Comparison of ENCODE assay signal across 18 cellular contexts in the genomic region with DNA sequence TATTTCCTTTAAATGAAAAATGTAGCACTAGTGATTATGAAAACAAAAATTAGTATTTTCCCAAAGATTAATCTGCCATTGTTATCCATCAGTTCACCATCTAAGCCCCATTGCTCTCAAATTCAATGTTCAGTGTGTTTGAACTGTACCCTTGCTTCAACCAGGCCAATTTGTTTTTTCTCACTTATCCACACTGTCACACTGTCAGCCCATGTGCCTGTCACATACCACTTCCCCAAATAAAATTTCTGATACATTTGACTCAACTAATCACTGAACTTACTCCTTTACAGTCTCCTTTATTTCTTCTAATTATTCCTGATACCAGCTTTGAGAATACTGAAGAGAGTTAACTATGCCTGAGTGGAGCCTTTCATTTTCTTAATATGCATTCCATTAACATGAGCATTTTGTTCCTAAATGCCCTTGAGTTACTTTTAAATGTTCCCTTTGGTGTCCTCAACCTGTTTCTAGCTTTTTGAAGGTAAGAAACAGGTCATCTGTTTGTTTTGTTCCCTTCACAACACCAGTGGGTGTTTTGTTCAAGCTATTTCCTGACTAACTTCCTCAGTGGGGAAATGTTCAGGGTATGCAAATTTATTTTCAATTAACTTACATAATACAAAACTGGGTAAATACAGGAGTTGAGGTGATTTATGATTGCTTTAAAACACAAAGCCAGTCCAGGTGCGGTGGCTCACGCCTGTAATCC.
DNase-seq lines count a peak whose midpoint lies in the region; ATAC-seq and TF ChIP-seq lines count a peak whose summit lies in the region.
"Had no signal": no experiment of that assay in that cellular context is flagged by ENCODE, and none has a peak within 500 bp of the region (broad histone marks: within the 10 kb centered on the region; RNA-seq: fewer than 3 reads in every experiment).

No MANE protein-coding gene starts in this region.

- peaks cover 1% of the 10 kb centered on the region for H3K27me3 Mint-ChIP-seq in IgD-negative memory B cell
- H3K27me3 Mint-ChIP-seq in activated B cell treated with CpG ODN at 0.5 μM for 24 hours = no peaks in the 10 kb centered on the region
- no peaks in the 10 kb centered on the region for H3K27me3 Mint-ChIP-seq in activated naive CD4-positive, alpha-beta T cell treated with anti-CD3 and anti-CD28 coated beads for 36 hours (ENCODE audit: low read depth)
- no peaks in the 10 kb centered on the region for H3K27me3 Mint-ChIP-seq in GM23338 (ENCODE audit: insufficient read depth, low read depth, poor library complexity)
- H3K27me3 Mint-ChIP-seq: CD4-positive, alpha-beta T cell had no signal

- no peaks in the 10 kb centered on the region for H3K9me2 ChIP-seq in GM23338 (ENCODE audit: insufficient read depth)

- ATAC-seq in activated B cell treated with CpG ODN at 0.5 μM for 24 hours (ENCODE audit: low read depth) (no peak), GM21723 (IDR thresholded peaks at IDR 0.05; ENCODE audit: unreplicated experiment) (no peak), GM23338 (no peak)
- ATAC-seq: HCT116 had no signal

- H3F3A ChIP-seq in GM23338 (replicated peaks; ENCODE audit: low read depth) = no peaks in the 10 kb centered on the region

- no peak overlapping the region for H3K27ac ChIP-seq in GM23338 (ENCODE audit: low read depth)
- H3K27ac ChIP-seq: C4-2B had no signal

- H3K36me3 Mint-ChIP-seq in IgD-negative memory B cell (no peaks in the 10 kb centered on the region), activated B cell treated with CpG ODN at 0.5 μM for 24 hours (ENCODE audit: low read depth) (no peaks in the 10 kb centered on the region), GM23338 (ENCODE audit: low read depth) (peaks cover 7% of the 10 kb centered on the region; the same call in 2 of the 3 replicates)
- peaks cover 3% of the 10 kb centered on the region for H3K36me3 Mint-ChIP-seq in activated naive CD4-positive, alpha-beta T cell treated with anti-CD3 and anti-CD28 coated beads for 36 hours (ENCODE audit: low read depth)

- no peak for TF ChIP-seq CTCF in activated B cell treated with CpG ODN at 0.5 μM for 24 hours (IDR thresholded peaks at IDR 0.05)
- TF ChIP-seq CTCF in GM23338 (conservative IDR thresholded peaks at IDR 0.05; ENCODE audit: low read depth in 2 of 2) = no peak

- no peak overlapping the region for H3K4me2 ChIP-seq in GM23338

- H2AFZ ChIP-seq in GM23338 = no peak overlapping the region

- H3K27ac Mint-ChIP-seq in IgD-negative memory B cell = peak overlapping the region; percentile 36 to 82 (median 82)
- H3K27ac Mint-ChIP-seq in activated B cell treated with CpG ODN at 0.5 μM for 24 hours = peak overlapping the region; percentile 64
- no peak overlapping the region for H3K27ac Mint-ChIP-seq in activated naive CD4-positive, alpha-beta T cell treated with anti-CD3 and anti-CD28 coated beads for 36 hours
- no peak overlapping the region for H3K27ac Mint-ChIP-seq in GM23338
- H3K27ac Mint-ChIP-seq: CD4-positive, alpha-beta T cell; HFFc6 had no signal

- no peak overlapping the region for H3K4me3 ChIP-seq in GM23338

- DNase-seq in activated B cell treated with CpG ODN at 0.5 μM for 24 hours (no peak), dermis blood vessel endothelial cell (peak; percentile 34), renal cortical epithelial cell (ENCODE audit: low read depth) (peak; percentile 58), GM23338 (ENCODE audit: low spot score) (no peak)
- DNase-seq in activated naive CD4-positive, alpha-beta T cell treated with anti-CD3 and anti-CD28 coated beads for 36 hours = no peak
- DNase-seq: ACHN; Caco-2; CD4-positive, alpha-beta T cell; DMS79; GDM1; GOT3; H7; HFFc6; IMR-90 had no signal

- no peaks in the 10 kb centered on the region for H4K20me1 ChIP-seq in GM23338 (replicated peaks; ENCODE audit: insufficient read depth)

- H3K4me3 Mint-ChIP-seq in IgD-negative memory B cell = peak overlapping the region in 2 of 4 donors; percentile 38 to 59
- H3K4me3 Mint-ChIP-seq in activated B cell treated with CpG ODN at 0.5 μM for 24 hours = no peak overlapping the region
- H3K4me3 Mint-ChIP-seq in activated naive CD4-positive, alpha-beta T cell treated with anti-CD3 and anti-CD28 coated beads for 36 hours = no peak overlapping the region
- no peak overlapping the region for H3K4me3 Mint-ChIP-seq in GM23338
- H3K4me3 Mint-ChIP-seq: CD4-positive, alpha-beta T cell; HFFc6 had no signal

- POLR2A ChIA-PET in activated B cell treated with CpG ODN at 0.5 μM for 24 hours (lab: Charles Lee) = no interaction called here

- H3K4me1 Mint-ChIP-seq in IgD-negative memory B cell (peaks cover 7 to 14% (median 9%) of the 10 kb centered on the region in 3 donors), activated B cell treated with CpG ODN at 0.5 μM for 24 hours (peaks cover 16% of the 10 kb centered on the region), GM23338 (no peaks in the 10 kb centered on the region)
- no peaks in the 10 kb centered on the region for H3K4me1 Mint-ChIP-seq in activated naive CD4-positive, alpha-beta T cell treated with anti-CD3 and anti-CD28 coated beads for 36 hours (ENCODE audit: low read depth)

- no peaks in the 10 kb centered on the region for H3K79me2 ChIP-seq in GM23338 (replicated peaks; ENCODE audit: insufficient read depth)

- no peaks in the 10 kb centered on the region for H3K4me1 ChIP-seq in GM23338 (ENCODE audit: insufficient read depth)

- peaks cover 0 to 5% (median 2%) of the 10 kb centered on the region in 3 donors for H3K9me3 Mint-ChIP-seq in IgD-negative memory B cell
- H3K9me3 Mint-ChIP-seq in activated B cell treated with CpG ODN at 0.5 μM for 24 hours = no peaks in the 10 kb centered on the region
- peaks cover 5% of the 10 kb centered on the region for H3K9me3 Mint-ChIP-seq in activated naive CD4-positive, alpha-beta T cell treated with anti-CD3 and anti-CD28 coated beads for 36 hours
- H3K9me3 Mint-ChIP-seq in GM23338 = peaks cover 6% of the 10 kb centered on the region; the same call in 2 of the 3 replicates
- H3K9me3 Mint-ChIP-seq: CD4-positive, alpha-beta T cell; HFFc6 had no signal

- H3K36me3 ChIP-seq in GM23338 (ENCODE audit: insufficient read depth) = no peaks in the 10 kb centered on the region

- CTCF ChIA-PET in activated B cell treated with CpG ODN at 0.5 μM for 24 hours (lab: Charles Lee) = no interaction called here
- CTCF ChIA-PET in activated naive CD4-positive, alpha-beta T cell treated with anti-CD3 and anti-CD28 coated beads for 36 hours (lab: Charles Lee) = no interaction called here

- intact Hi-C loops in activated B cell treated with CpG ODN at 0.5 μM for 24 hours (cut with micrococcal nuclease) = no loop called here
- intact Hi-C loops in activated naive CD4-positive, alpha-beta T cell treated with anti-CD3 and anti-CD28 coated beads for 36 hours (cut with micrococcal nuclease) = no loop called here

- no peaks in the 10 kb centered on the region for H3K27me3 ChIP-seq in GM23338 (ENCODE audit: insufficient read depth)

TF ChIP-seq in GM23338, 12 proteins besides CTCF, POLR2A, EP300 and RAD21 (continues in another document):
- TF ChIP-seq JUNB (IDR thresholded peaks at IDR 0.05; ENCODE audit: unreplicated experiment) = no peak
- no peak for TF ChIP-seq ZNF114 (CRISPR knock-in tag; IDR thresholded peaks at IDR 0.05)

Comparison
In these comparisons a context has a peak if more than half of its experiments do, and no peak if none do; other contexts are left out.
1. H3K27ac Mint-ChIP-seq: peak in IgD-negative memory B cell (3 of 3) and activated B cell treated with CpG ODN at 0.5 μM for 24 hours (single experiment); none in activated naive CD4-positive, alpha-beta T cell treated with anti-CD3 and anti-CD28 coated beads for 36 hours (single experiment) and GM23338 (single experiment).
2. DNase-seq: peak in dermis blood vessel endothelial cell (single experiment) and renal cortical epithelial cell (single experiment); none in activated B cell treated with CpG ODN at 0.5 μM for 24 hours (single experiment), activated naive CD4-positive, alpha-beta T cell treated with anti-CD3 and anti-CD28 coated beads for 36 hours (single experiment) and GM23338 (single experiment).